ENCODE assay signal across 8 cellular contexts in genomic region chr7:130242198-130243014, GRCh38. TPM values are rescaled to one million over a fixed set of nuclear protein-coding genes. Genes with fewer than 3 reads are reported as not detected.
DNase-seq lines count a peak whose midpoint lies in the region; ATAC-seq and TF ChIP-seq lines count a peak whose summit lies in the region.

No MANE protein-coding gene starts in this region.

- H3T11ph ChIP-seq in H9 (ENCODE audit: low read length) = no peak overlapping the region

- H2AFZ ChIP-seq in H9 (ENCODE audit: low read length) = no peak overlapping the region

- H3K4ac ChIP-seq in H9 (ENCODE audit: low read depth, low read length) = no peak overlapping the region

- H3K79me2 ChIP-seq in H9 (ENCODE audit: insufficient read depth, low read length) = no peaks in the 10 kb centered on the region

- no peak for TF ChIP-seq POLR2A in stomach (IDR thresholded peaks at IDR 0.05)

- no peak overlapping the region for H2AK5ac ChIP-seq in H9 (ENCODE audit: insufficient read length, low read length)

- no peak overlapping the region for H2BK12ac ChIP-seq in H9 (ENCODE audit: insufficient read length, low read depth, low read length)

- peak; percentile 14 for DNase-seq in CMK (ENCODE audit: low read depth)
- DNase-seq in H9 = peak; percentile 67
- peak; percentile 40 for DNase-seq in NCI-H526 treated with DMSO at 0.1 percent for 48 hours (lab: John Stamatoyannopoulos, UW)
- peak; percentile 24 to 29 for DNase-seq in activated CD8-positive, alpha-beta memory T cell treated with anti-CD3 and anti-CD28 coated beads for 1 hour (ENCODE audit: extremely low read depth in 1 of 2, low read depth in 1 of 2)
- DNase-seq in epidermal melanocyte (ENCODE audit: insufficient read length, low spot score) = peak; percentile 36
- DNase-seq in naive thymus-derived CD8-positive, alpha-beta T cell = peak; percentile 28 to 79 (median 61)
- DNase-seq in stomach = peak; percentile 49
- DNase-seq in occipital lobe (lab: John Stamatoyannopoulos, UW) = no peak

- TF ChIP-seq EP300 in stomach (IDR thresholded peaks at IDR 0.05) = no peak

- peaks cover 4 to 7% of the 10 kb centered on the region in 2 experiments; a peak in 1 of 4 replicates for H3K4me1 Mint-ChIP-seq in H9
- peaks cover 0 to 7% (median 4%) of the 10 kb centered on the region in 4 donors for H3K4me1 Mint-ChIP-seq in naive thymus-derived CD8-positive, alpha-beta T cell

- no peaks in the 10 kb centered on the region for H3K79me1 ChIP-seq in H9 (ENCODE audit: insufficient read depth, low read depth, low read length, poor library complexity, severe bottlenecking)

- no peak overlapping the region for H3K18ac ChIP-seq in H9 (ENCODE audit: insufficient read length, low read depth, low read length)

- H3K14ac ChIP-seq in H9 (ENCODE audit: insufficient read depth, low read length) = no peak overlapping the region

- H4K8ac ChIP-seq in H9 (replicated peaks; ENCODE audit: insufficient read length, low read depth, low read length) = no peak overlapping the region

- H3K4me2 ChIP-seq in H9 (ENCODE audit: insufficient read depth, insufficient read length, low read length) = no peak overlapping the region

- H3K27ac ChIP-seq in H9 (ENCODE audit: insufficient read length, low read depth, low read length) (no peak overlapping the region), stomach (no peak overlapping the region)

- H3K23me2 ChIP-seq in H9 (ENCODE audit: insufficient read length, low read depth, low read length, poor library complexity, severe bottlenecking) = no peaks in the 10 kb centered on the region

- no peak overlapping the region for H3K9ac ChIP-seq in H9 (ENCODE audit: extremely low read depth, insufficient read length, low read length)

- peaks cover 0 to 1% (median 0%) of the 10 kb centered on the region in 3 experiments; a peak in 1 of 7 replicates for H3K36me3 Mint-ChIP-seq in H9 (ENCODE audit: insufficient read depth in 1 of 3, low read depth in 3 of 3)
- peaks cover 0 to 6% (median 4%) of the 10 kb centered on the region in 3 donors for H3K36me3 Mint-ChIP-seq in naive thymus-derived CD8-positive, alpha-beta T cell

- no peak overlapping the region for H2BK20ac ChIP-seq in H9 (ENCODE audit: low read depth, low read length, poor library complexity, severe bottlenecking)

- no peak overlapping the region for H3K23ac ChIP-seq in H9 (ENCODE audit: insufficient read length, low read depth, low read length)

- no peak overlapping the region for H3K4me3 ChIP-seq in stomach

- no peak overlapping the region for H2BK5ac ChIP-seq in H9 (ENCODE audit: insufficient read length, low read length)

- no peak overlapping the region; a peak in 1 of 5 replicates for H3K4me3 Mint-ChIP-seq in H9
- peak overlapping the region in 3 of 10 donors; percentile 36 to 49 (median 38) for H3K4me3 Mint-ChIP-seq in naive thymus-derived CD8-positive, alpha-beta T cell

- H4K20me1 ChIP-seq in H9 (ENCODE audit: control insufficient read depth, insufficient read depth, insufficient read length) = no peaks in the 10 kb centered on the region

- no peaks in the 10 kb centered on the region; the same call in 1 of the 2 replicates for H3K27me3 Mint-ChIP-seq in H9 (ENCODE audit: low read depth)
- no peaks in the 10 kb centered on the region for H3K27me3 Mint-ChIP-seq in naive thymus-derived CD8-positive, alpha-beta T cell

- H2BK15ac ChIP-seq in H9 (ENCODE audit: low read depth, low read length) = no peak overlapping the region

- no peak overlapping the region for H2BK120ac ChIP-seq in H9 (ENCODE audit: low read depth, low read length, poor library complexity, severe bottlenecking)

- no peaks in the 10 kb centered on the region for H3K9me3 ChIP-seq in H9 (ENCODE audit: control insufficient read depth, low read depth, low read length)
- H3K9me3 ChIP-seq in stomach = peaks cover 0 to 7% (median 0%) of the 10 kb centered on the region in 4 donors

- H3K27me3 ChIP-seq in H9 (ENCODE audit: insufficient read depth, low read length) (no peaks in the 10 kb centered on the region), stomach (no peaks in the 10 kb centered on the region)

- peaks cover 5 to 7% of the 10 kb centered on the region in 2 experiments; a peak in 1 of 5 replicates for H3K9me3 Mint-ChIP-seq in H9
- H3K9me3 Mint-ChIP-seq in naive thymus-derived CD8-positive, alpha-beta T cell = peaks cover 0 to 5% (median 0%) of the 10 kb centered on the region in 9 donors

- H3K56ac ChIP-seq in H9 (ENCODE audit: insufficient read length, low read depth, low read length) = no peak overlapping the region

- no peak overlapping the region for H4K91ac ChIP-seq in H9 (ENCODE audit: insufficient read length, low read depth, low read length)

- WGBS in H9 (ENCODE audit: extremely low coverage, insufficient read length, low lambda C conversion rate) = no CpG with 5 or more reads among the region's 5 CpGs
- 28 to 38% (median 35%) methylated on average over 5 of the region's 5 CpGs for WGBS in stomach, 5 donors

- ATAC-seq in naive thymus-derived CD8-positive, alpha-beta T cell = peak; percentile 81 to 97

- POLR2A ChIA-PET in naive thymus-derived CD8-positive, alpha-beta T cell (lab: Charles Lee) = no interaction called here

- H3K27ac Mint-ChIP-seq in H9 = peak overlapping the region in 1 of 3 experiments; percentile 24; a peak in 1 of 7 replicates
- H3K27ac Mint-ChIP-seq in naive thymus-derived CD8-positive, alpha-beta T cell = peak overlapping the region in 1 of 10 donors; percentile 80

- TF ChIP-seq CTCF in H9 (conservative IDR thresholded peaks at IDR 0.05) (peak; percentile 98), stomach (IDR thresholded peaks at IDR 0.05) (peak in 5 of 7 experiments; percentile 48 to 65 (median 55))

- no peaks in the 10 kb centered on the region for H3K4me1 ChIP-seq in H9 (ENCODE audit: insufficient read depth, low read length)
- peaks cover 0 to 4% (median 0%) of the 10 kb centered on the region in 4 donors for H3K4me1 ChIP-seq in stomach

- no peak overlapping the region for H4K5ac ChIP-seq in H9 (ENCODE audit: insufficient read length, low read depth, low read length)

- intact Hi-C loops in stomach (cut with DNase I; ENCODE audit: low total_unique reads) = no loop called here

- no peaks in the 10 kb centered on the region for H3K36me3 ChIP-seq in stomach

RNA-seq across cellular contexts. Expression of gene CPA2, which starts 24.3 kb away (rescaled TPM):
- total RNA-seq in H9 (2021) (0.29 TPM in 1 of 2 replicates, not detected in the other), stomach (10 to 100 TPM in 3 of 5 donors, 1 to 10 TPM in 1, not detected in 1; 4.1 to 65.8 (median 40.9) TPM), occipital lobe (not detected)
- not detected for total RNA-seq in naive thymus-derived CD8-positive, alpha-beta T cell
- polyA plus RNA-seq in naive thymus-derived CD8-positive, alpha-beta T cell = not detected
- 10 to 100 TPM; 54.9 to 62.8 (median 58.3) TPM for polyA plus RNA-seq in stomach

RNA-seq across cellular contexts. Expression of gene SSMEM1, which starts 34.7 kb away (rescaled TPM):
- not detected in 2 replicates for total RNA-seq in H9 (2021)
- not detected for total RNA-seq in naive thymus-derived CD8-positive, alpha-beta T cell
- polyA plus RNA-seq in naive thymus-derived CD8-positive, alpha-beta T cell = not detected
- not detected for total RNA-seq in stomach
- not detected for polyA plus RNA-seq in stomach
- total RNA-seq in occipital lobe = 0.31 TPM

RNA-seq across cellular contexts. Expression of gene TMEM209, which starts 37.2 kb away (rescaled TPM):
- total RNA-seq in H9 (2021) = 30.8 and 33.9 TPM in 2 replicates
- total RNA-seq in naive thymus-derived CD8-positive, alpha-beta T cell = 10 to 100 TPM; 36.9 to 37.6 TPM
- polyA plus RNA-seq in naive thymus-derived CD8-positive, alpha-beta T cell = 10 to 100 TPM; 40.8 to 44.3 (median 43.2) TPM
- total RNA-seq in stomach = 10 to 100 TPM in 4 of 5 donors, 1 to 10 TPM in 1; 6.1 to 24.6 (median 13.2) TPM
- 1 to 10 TPM; 3.2 to 5.2 (median 4.3) TPM for polyA plus RNA-seq in stomach
- 13.9 TPM for total RNA-seq in occipital lobe

RNA-seq across cellular contexts. Expression of gene CPA4, which starts 50.6 kb away (rescaled TPM):
- not detected in 2 replicates for total RNA-seq in H9 (2021)
- not detected for total RNA-seq in naive thymus-derived CD8-positive, alpha-beta T cell
- polyA plus RNA-seq in naive thymus-derived CD8-positive, alpha-beta T cell = not detected
- total RNA-seq in stomach = not detected
- polyA plus RNA-seq in stomach = under 1 TPM in 2 of 3 donors, not detected in 1; 0.12 to 0.90 TPM
- total RNA-seq in occipital lobe = 0.78 TPM
